ENCODE assay signal across 1 cellular context in the genomic region with DNA sequence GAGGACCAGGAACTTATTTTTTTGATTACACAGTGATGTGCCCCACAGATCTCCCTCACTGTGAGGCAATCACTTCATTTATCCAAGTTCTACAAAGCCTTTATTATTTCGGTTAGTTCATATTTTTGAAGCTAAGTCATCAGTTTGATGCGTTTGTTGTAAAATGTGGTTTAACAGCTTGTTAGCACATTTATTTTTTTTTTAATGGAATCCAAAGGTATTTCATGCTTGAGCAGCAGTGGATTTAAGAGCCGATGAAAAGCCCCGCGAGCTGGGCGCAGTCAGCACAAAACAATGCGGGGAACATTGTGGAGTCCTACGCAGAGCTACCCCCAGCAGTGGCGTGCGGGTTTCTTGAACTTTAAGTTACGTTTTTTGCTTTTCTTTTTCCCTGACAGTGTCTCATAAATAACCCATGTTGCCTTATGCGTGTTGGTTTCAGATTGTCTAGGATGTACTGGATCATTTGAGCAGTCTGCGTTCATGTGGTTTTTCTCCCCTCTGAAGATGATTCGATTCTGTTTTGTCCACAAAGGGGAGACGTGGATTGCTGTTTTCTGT.
TF ChIP-seq lines count a peak whose summit lies in the region.

No MANE protein-coding gene starts in this region.

TF ChIP-seq in H1, 55 proteins besides CTCF, POLR2A, EP300 and RAD21 (continued from another document):
- TF ChIP-seq CHD7 (IDR thresholded peaks at IDR 0.05; ENCODE audit: insufficient replicate concordance, low read length) (no peak), KDM4A (IDR thresholded peaks at IDR 0.05; ENCODE audit: low read depth, low read length, severe bottlenecking) (no peak), EGR1 (IDR thresholded peaks at IDR 0.05; ENCODE audit: borderline replicate concordance, low read depth, low read length) (no peak), SP4 (IDR thresholded peaks at IDR 0.05; ENCODE audit: low read length) (no peak), BCL11A (IDR thresholded peaks at IDR 0.05; ENCODE audit: low read depth in 2 of 2, low read length in 2 of 2) (no peak), CTBP2 (IDR thresholded peaks at IDR 0.05; ENCODE audit: borderline replicate concordance, insufficient read depth, insufficient read length, low read length) (no peak)
TF ChIP-seq in H1: peak in this region for 0.
